ENCODE assay signal across 23 cellular contexts in genomic region chr20:58971429-58971828, GRCh38. TPM values are rescaled to one million over a fixed set of nuclear protein-coding genes. Genes with fewer than 3 reads are reported as not detected.
DNase-seq lines count a peak whose midpoint lies in the region; ATAC-seq lines count a peak whose summit lies in the region.
"Had no signal": no experiment of that assay in that cellular context is flagged by ENCODE, and none has a peak within 500 bp of the region (broad histone marks: within the 10 kb centered on the region; RNA-seq: fewer than 3 reads in every experiment).

No MANE protein-coding gene starts in this region.

- no peak overlapping the region for H2AK5ac ChIP-seq in mesenchymal stem cell (ENCODE audit: low read length, severe bottlenecking)

- H2AFZ ChIP-seq in mesenchymal stem cell (ENCODE audit: low read depth, low read length), result peak overlapping the region; percentile 27

- H2BK12ac ChIP-seq in mesenchymal stem cell (ENCODE audit: low read length in 2 of 2), result no peak overlapping the region

- 76% methylated on average over 6 of the region's 6 CpGs for WGBS in mesenchymal stem cell

- H3K4me3 Mint-ChIP-seq in T-helper 2 cell treated with Interferon-gamma antibody and Interleukin-4, amounts not matched to agents 5 μg/mL and 100 μg/mL, for 36 hours, result no peak overlapping the region
- H3K4me3 Mint-ChIP-seq: B cell; CD4-positive, CD25-positive, alpha-beta regulatory T cell; CD8-positive, alpha-beta T cell; H9 had no signal

- H3K14ac ChIP-seq in mesenchymal stem cell (ENCODE audit: low read length in 2 of 2), result no peak overlapping the region

- no peaks in the 10 kb centered on the region for H3K27me3 ChIP-seq in mesenchymal stem cell (ENCODE audit: control insufficient read depth in 1 of 2, insufficient read depth in 1 of 2, low read length in 2 of 2)
- H3K27me3 ChIP-seq: BLaER1 had no signal

- no peak overlapping the region for H3K27ac Mint-ChIP-seq in T-helper 2 cell treated with Interferon-gamma antibody and Interleukin-4, amounts not matched to agents 5 μg/mL and 100 μg/mL, for 36 hours
- H3K27ac Mint-ChIP-seq: B cell; CD4-positive, CD25-positive, alpha-beta regulatory T cell; CD8-positive, alpha-beta T cell had no signal

- H3K4ac ChIP-seq in mesenchymal stem cell (ENCODE audit: low read depth in 1 of 2, low read length in 2 of 2), result no peak overlapping the region

- no peaks in the 10 kb centered on the region for H3K36me3 Mint-ChIP-seq in T-helper 2 cell treated with Interferon-gamma antibody and Interleukin-4, amounts not matched to agents 5 μg/mL and 100 μg/mL, for 36 hours (ENCODE audit: low read depth)
- H3K36me3 Mint-ChIP-seq: CD4-positive, CD25-positive, alpha-beta regulatory T cell; CD8-positive, alpha-beta T cell had no signal

- H4K8ac ChIP-seq in mesenchymal stem cell (ENCODE audit: low read length), result no peak overlapping the region

- H3K79me1 ChIP-seq in mesenchymal stem cell (replicated peaks; ENCODE audit: low read length, poor library complexity, severe bottlenecking), result no peaks in the 10 kb centered on the region

- H2BK15ac ChIP-seq in mesenchymal stem cell (ENCODE audit: low read depth, poor library complexity, severe bottlenecking), result no peak overlapping the region

- H3K9me3 ChIP-seq in mesenchymal stem cell (ENCODE audit: control insufficient read depth, low read length), result peaks cover 37% of the 10 kb centered on the region

- H3K4me1 Mint-ChIP-seq in T-helper 2 cell treated with Interferon-gamma antibody and Interleukin-4, amounts not matched to agents 5 μg/mL and 100 μg/mL, for 36 hours (ENCODE audit: low read depth), result no peaks in the 10 kb centered on the region
- H3K4me1 Mint-ChIP-seq: CD4-positive, CD25-positive, alpha-beta regulatory T cell had no signal

- peaks cover 17% of the 10 kb centered on the region for H3K27me3 Mint-ChIP-seq in T-helper 2 cell treated with Interferon-gamma antibody and Interleukin-4, amounts not matched to agents 5 μg/mL and 100 μg/mL, for 36 hours (ENCODE audit: low read depth)
- H3K27me3 Mint-ChIP-seq: B cell had no signal

- H3K9ac ChIP-seq in mesenchymal stem cell (ENCODE audit: low read length), result no peak overlapping the region
- H3K9ac ChIP-seq: BLaER1 had no signal

- no peak for ATAC-seq in HG02798 (IDR thresholded peaks at IDR 0.05; ENCODE audit: poor library complexity, unreplicated experiment)
- ATAC-seq: CD8-positive, alpha-beta T cell; GM12878; HCT116 had no signal

- H3K9me3 Mint-ChIP-seq in T-helper 2 cell treated with Interferon-gamma antibody and Interleukin-4, amounts not matched to agents 5 μg/mL and 100 μg/mL, for 36 hours, result peaks cover 8% of the 10 kb centered on the region

- no peak overlapping the region for H2BK5ac ChIP-seq in mesenchymal stem cell (ENCODE audit: low read depth, low read length, poor library complexity, severe bottlenecking)

- H3K4me2 ChIP-seq in mesenchymal stem cell (ENCODE audit: low read length, poor library complexity, severe bottlenecking), result no peak overlapping the region
- H3K4me2 ChIP-seq: BLaER1 had no signal

- H3K23ac ChIP-seq in mesenchymal stem cell (ENCODE audit: low read length in 2 of 2), result no peak overlapping the region

- no peak overlapping the region for H3K4me3 ChIP-seq in mesenchymal stem cell (ENCODE audit: insufficient read depth in 1 of 2, low read depth in 1 of 2, low read length in 2 of 2)
- H3K4me3 ChIP-seq: BLaER1, GM12878 had no signal

- no peaks in the 10 kb centered on the region for H3K4me1 ChIP-seq in mesenchymal stem cell (ENCODE audit: control insufficient read depth, insufficient read depth, low read depth, low read length)
- H3K4me1 ChIP-seq: BLaER1 had no signal

- DNase-seq in T-helper 2 cell treated with Interferon-gamma antibody and Interleukin-4, amounts not matched to agents 5 μg/mL and 100 μg/mL, for 36 hours (ENCODE audit: low spot score), result peak; percentile 1
- DNase-seq in T-helper 2 cell (no peak), NCI-H146 (lab: John Stamatoyannopoulos, UW) (peak; percentile 53), ecto neural progenitor cell (ENCODE audit: low spot score) (peak; percentile 17), mesenchymal stem cell (no peak), COLO829 (ENCODE audit: low spot score) (no peak), medulla oblongata (ENCODE audit: extremely low spot score) (no peak)
- DNase-seq: CD4-positive, CD25-positive, alpha-beta regulatory T cell; DMS 273 treated with DMSO at 0.1 percent for 48 hours; DMS79; EL; GDM1; GOT3; H9 had no signal

- no peak overlapping the region for H2BK120ac ChIP-seq in mesenchymal stem cell (ENCODE audit: low read depth, low read length)

- H4K91ac ChIP-seq in mesenchymal stem cell (ENCODE audit: low read length), result no peak overlapping the region

- no peak overlapping the region for H3K27ac ChIP-seq in mesenchymal stem cell (ENCODE audit: low read length, poor library complexity, severe bottlenecking)
- H3K27ac ChIP-seq: 22Rv1, BLaER1, C4-2B had no signal

- H3K36me3 ChIP-seq in mesenchymal stem cell (ENCODE audit: control insufficient read depth in 1 of 2, insufficient read depth in 2 of 2, low read depth in 1 of 2, low read length in 2 of 2), result no peaks in the 10 kb centered on the region
- H3K36me3 ChIP-seq: BLaER1 had no signal

- H3K18ac ChIP-seq in mesenchymal stem cell (ENCODE audit: low read depth in 1 of 2, low read length in 2 of 2), result no peak overlapping the region

RNA-seq across cellular contexts. Expression of gene NELFCD, which starts 9.6 kb away (rescaled TPM):
- polyA plus RNA-seq in mesenchymal stem cell (2013, experiment 1 of 2), result 29.8 TPM
- 30.4 TPM for polyA plus RNA-seq in mesenchymal stem cell (2013, experiment 2 of 2)

RNA-seq across cellular contexts. Expression of gene CTSZ, which starts 35.6 kb away (rescaled TPM):
- 117 TPM for polyA plus RNA-seq in mesenchymal stem cell (2013, experiment 1 of 2)
- polyA plus RNA-seq in mesenchymal stem cell (2013, experiment 2 of 2), result 116 TPM

RNA-seq across cellular contexts. Expression of gene TUBB1, which starts 47.8 kb away (rescaled TPM):
- not detected for polyA plus RNA-seq in mesenchymal stem cell (2013, experiment 1 of 2)
- polyA plus RNA-seq in mesenchymal stem cell (2013, experiment 2 of 2), result not detected
- polyA plus RNA-seq: AG04450 had no signal

Comparison
In these comparisons a context has a peak if more than half of its experiments do, and no peak if none do; other contexts are left out.
1. DNase-seq: peak in T-helper 2 cell treated with Interferon-gamma antibody and Interleukin-4, amounts not matched to agents 5 μg/mL and 100 μg/mL, for 36 hours (single experiment), NCI-H146 (single experiment) and ecto neural progenitor cell (single experiment); none in T-helper 2 cell (0 of 5), mesenchymal stem cell (single experiment), COLO829 (single experiment) and medulla oblongata (single experiment).